ENCODE assay signal across 19 cellular contexts in the genomic region with DNA sequence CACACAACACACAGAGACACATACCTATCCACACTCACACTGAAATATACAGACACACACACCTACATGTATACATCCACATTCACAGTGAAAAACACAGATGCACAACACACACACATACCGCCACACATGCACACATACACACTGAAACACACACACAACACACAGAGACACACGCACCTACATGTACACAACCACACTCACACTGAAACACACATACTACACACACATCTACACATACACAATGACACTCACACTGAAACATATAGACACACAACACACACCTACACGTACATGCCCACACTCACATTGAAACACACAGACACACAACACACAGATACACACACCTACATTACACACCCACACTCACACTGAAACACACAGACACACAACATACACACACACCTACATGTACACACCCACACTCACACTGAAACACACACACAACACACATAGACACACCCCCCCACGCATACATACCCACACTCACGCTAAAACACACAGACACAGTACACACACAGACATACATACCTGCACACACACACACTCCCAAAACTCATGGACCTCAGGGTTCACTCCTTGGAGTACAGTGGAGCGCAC. TPM values are rescaled to one million over a fixed set of nuclear protein-coding genes. Genes with fewer than 3 reads are reported as not detected.
DNase-seq lines count a peak whose midpoint lies in the region; ATAC-seq, FAIRE-seq and TF ChIP-seq lines count a peak whose summit lies in the region.
"Had no signal": no experiment of that assay in that cellular context is flagged by ENCODE, and none has a peak within 500 bp of the region (broad histone marks: within the 10 kb centered on the region; RNA-seq: fewer than 3 reads in every experiment).

No MANE protein-coding gene starts in this region.

- H2BK5ac ChIP-seq in IMR-90 (ENCODE audit: low read depth, low read length, poor library complexity, severe bottlenecking), result peak overlapping the region; percentile 63

- no peak overlapping the region for H3K9ac ChIP-seq in HepG2 (ENCODE audit: insufficient read depth, low read depth, low read length)
- no peak overlapping the region for H3K9ac ChIP-seq in IMR-90 (ENCODE audit: low read depth, low read length)
- no peak overlapping the region for H3K9ac ChIP-seq in keratinocyte (ENCODE audit: control insufficient read depth, extremely low read depth, insufficient read depth, low read length)
- H3K9ac ChIP-seq: BLaER1 treated with 17β-estradiol and CSF1 and Interleukin-3, amounts not matched to agents 10 nM and 100 nM had no signal

- H4K20me1 ChIP-seq in HepG2 (ENCODE audit: insufficient read depth, low read length) (no peaks in the 10 kb centered on the region), IMR-90 (ENCODE audit: insufficient read depth, low read length) (no peaks in the 10 kb centered on the region), keratinocyte (ENCODE audit: control insufficient read depth, extremely low read depth, insufficient read depth, low read length) (no peaks in the 10 kb centered on the region)
- H4K20me1 ChIP-seq: BLaER1 treated with 17β-estradiol and CSF1 and Interleukin-3, amounts not matched to agents 10 nM and 100 nM had no signal

- no peaks in the 10 kb centered on the region for H3K79me1 ChIP-seq in IMR-90 (ENCODE audit: low read depth in 1 of 2, low read length in 2 of 2)

- 61% methylated on average over 6 of the region's 6 CpGs for WGBS in HepG2 (ENCODE audit: low lambda C conversion rate)
- 91% methylated on average over 6 of the region's 6 CpGs for WGBS in right lobe of liver (ENCODE audit: insufficient coverage, low coverage, low lambda C conversion rate, missing lambda C conversion rate)
- 94% methylated on average over 3 of the region's 6 CpGs; no CpG with 5 or more reads in 1 of the 2 experiments for WGBS in IMR-90 (ENCODE audit: extremely low coverage in 2 of 2, insufficient read length in 1 of 2), 2 experiments

- H3K27ac ChIP-seq in HepG2 (ENCODE audit: extremely low read length, insufficient read depth, low read length) (no peak overlapping the region), right lobe of liver (no peak overlapping the region), IMR-90 (ENCODE audit: insufficient read depth, low read length) (no peak overlapping the region), keratinocyte (ENCODE audit: control insufficient read depth, insufficient read depth, low read length) (no peak overlapping the region)
- H3K27ac ChIP-seq: 22Rv1; BLaER1 treated with 17β-estradiol and CSF1 and Interleukin-3, amounts not matched to agents 10 nM and 100 nM; HL-60 had no signal

- H3K9me1 ChIP-seq in IMR-90 (ENCODE audit: insufficient read depth, low read length), result no peaks in the 10 kb centered on the region; the same call in 1 of the 2 replicates
- H3K9me1 ChIP-seq in keratinocyte (ENCODE audit: control insufficient read depth, extremely low read depth, insufficient read depth, low read length), result peaks cover 3% of the 10 kb centered on the region

- POLR2A ChIA-PET in HepG2 (lab: Yijun Ruan, JAX), result no interaction called here
- POLR2A ChIA-PET in IMR-90 (lab: Charles Lee; ENCODE audit: unreplicated experiment), result no interaction called here

- H3K14ac ChIP-seq in IMR-90 (replicated peaks; ENCODE audit: low read depth, low read length), result no peak overlapping the region

- BruUV-seq in HepG2 (replicated peaks; lab: Mats Ljungman, UMichigan) (no TSS peak), IMR-90 (replicated peaks; lab: Mats Ljungman, UMichigan) (no TSS peak)

- no peak overlapping the region for H3K4ac ChIP-seq in IMR-90 (ENCODE audit: low read depth, low read length)

- TF ChIP-seq POLR2A in HepG2 (IDR thresholded peaks at IDR 0.05; ENCODE audit: insufficient read depth in 1 of 2, low read depth in 2 of 2, low read length in 2 of 2) (no peak), right lobe of liver (IDR thresholded peaks at IDR 0.05) (no peak), IMR-90 (IDR thresholded peaks at IDR 0.05; ENCODE audit: low read depth, low read length) (no peak), GM18505 (IDR thresholded peaks at IDR 0.05; ENCODE audit: borderline replicate concordance, extremely low read depth, insufficient read depth, insufficient read length) (no peak)

- ATAC-seq in HepG2 (no peak), right lobe of liver (no peak), IMR-90 (ENCODE audit: low read depth) (no peak), HG02623 (IDR thresholded peaks at IDR 0.05; ENCODE audit: unreplicated experiment) (no peak), HG03442 (IDR thresholded peaks at IDR 0.05; ENCODE audit: unreplicated experiment) (no peak), GM18505 (IDR thresholded peaks at IDR 0.05; ENCODE audit: unreplicated experiment) (no peak)

- no peak overlapping the region for H3K4me3 ChIP-seq in HepG2 (replicated peaks in 1 of 3; ENCODE audit: insufficient read depth in 1 of 3, low read depth in 2 of 3, low read length in 3 of 3)
- H3K4me3 ChIP-seq in right lobe of liver, result no peak overlapping the region
- H3K4me3 ChIP-seq in IMR-90 (ENCODE audit: insufficient read depth, low read depth, low read length), result no peak overlapping the region
- no peak overlapping the region for H3K4me3 ChIP-seq in keratinocyte (ENCODE audit: control insufficient read depth in 2 of 3, extremely low read depth in 1 of 3, insufficient read depth in 2 of 3, low read depth in 1 of 3, low read length in 3 of 3)
- H3K4me3 ChIP-seq: BLaER1 treated with 17β-estradiol and CSF1 and Interleukin-3, amounts not matched to agents 10 nM and 100 nM had no signal

- no peak overlapping the region for H3K4me2 ChIP-seq in HepG2 (ENCODE audit: low read depth, low read length)
- no peak overlapping the region for H3K4me2 ChIP-seq in IMR-90 (ENCODE audit: low read depth, low read length)
- no peak overlapping the region for H3K4me2 ChIP-seq in keratinocyte (ENCODE audit: control insufficient read depth, extremely low read depth, insufficient read depth, low read depth, low read length)

- H4K5ac ChIP-seq in IMR-90 (ENCODE audit: low read depth, low read length), result no peak overlapping the region

- H3K9me3 ChIP-seq in HepG2 (ENCODE audit: low read length) (no peaks in the 10 kb centered on the region), right lobe of liver (no peaks in the 10 kb centered on the region), IMR-90 (ENCODE audit: control insufficient read depth, insufficient read depth, low read length) (no peaks in the 10 kb centered on the region), keratinocyte (ENCODE audit: control insufficient read depth, low read depth, low read length) (no peaks in the 10 kb centered on the region)

- no peak overlapping the region for H3K56ac ChIP-seq in IMR-90 (ENCODE audit: extremely low read depth, insufficient read depth, low read length)

- no peak overlapping the region for H3K18ac ChIP-seq in IMR-90 (ENCODE audit: low read depth, low read length)

- CTCF ChIA-PET in HepG2 (lab: Yijun Ruan, JAX; ENCODE audit: low intra/inter-chr PET ratio, low total read pairs) (no interaction called here), IMR-90 (lab: Yijun Ruan, JAX) (no interaction called here)

- no peak overlapping the region for H2BK20ac ChIP-seq in IMR-90 (ENCODE audit: low read depth, low read length)

- TF ChIP-seq RAD21 in HepG2 (CRISPR knock-in tag; IDR thresholded peaks at IDR 0.05) (no peak), IMR-90 (IDR thresholded peaks at IDR 0.05; ENCODE audit: low read length) (no peak)

- no peak overlapping the region for H2AK9ac ChIP-seq in IMR-90 (replicated peaks; ENCODE audit: low read depth, low read length, poor library complexity)

- H3K27me3 ChIP-seq in HepG2 (ENCODE audit: control insufficient read depth in 1 of 2, insufficient read depth in 2 of 2, low read length in 2 of 2), result peaks cover 5 to 47% of the 10 kb centered on the region in 2 experiments; a peak in 3 of 5 replicates
- no peaks in the 10 kb centered on the region for H3K27me3 ChIP-seq in right lobe of liver
- peaks cover 7% of the 10 kb centered on the region for H3K27me3 ChIP-seq in IMR-90 (ENCODE audit: control insufficient read depth, insufficient read depth, low read length)
- H3K27me3 ChIP-seq in keratinocyte (ENCODE audit: control insufficient read depth, extremely low read depth, insufficient read depth, low read length), result no peaks in the 10 kb centered on the region
- H3K27me3 ChIP-seq: BLaER1 treated with 17β-estradiol and CSF1 and Interleukin-3, amounts not matched to agents 10 nM and 100 nM had no signal

- intact Hi-C loops in HepG2 (cut with micrococcal nuclease; ENCODE audit: unreplicated experiment), result no loop called here
- intact Hi-C loops in right lobe of liver (cut with DNase I), result no loop called here
- intact Hi-C loops in IMR-90 (cut with micrococcal nuclease), result no loop called here

- dilution Hi-C loops in IMR-90 (cut with HindIII; ENCODE audit: low sequenced_read_pairs, unreplicated experiment) (no loop called here), keratinocyte (cut with MboI; ENCODE audit: extremely low pct_ligation_motif_present, low sequenced_read_pairs) (no loop called here)

- DNase-seq in HepG2 (ENCODE audit: low spot score) (no peak), right lobe of liver (no peak), IMR-90 (no peak), keratinocyte (ENCODE audit: low read depth, low spot score) (no peak)
- DNase-seq: AML-193; CD4-positive, CD25-positive, alpha-beta regulatory T cell; DMS53; GOT3; HCEC 1CT; KG1 had no signal

- H3K79me2 ChIP-seq in HepG2 (ENCODE audit: insufficient read depth, low read length), result no peaks in the 10 kb centered on the region
- no peaks in the 10 kb centered on the region for H3K79me2 ChIP-seq in keratinocyte (ENCODE audit: control insufficient read depth, insufficient read depth, low read length)

- H3K4me1 ChIP-seq in HepG2 (ENCODE audit: insufficient read depth, low read length), result no peaks in the 10 kb centered on the region
- no peaks in the 10 kb centered on the region for H3K4me1 ChIP-seq in right lobe of liver
- no peaks in the 10 kb centered on the region for H3K4me1 ChIP-seq in IMR-90 (ENCODE audit: control insufficient read depth, insufficient read depth, low read length)
- no peaks in the 10 kb centered on the region for H3K4me1 ChIP-seq in keratinocyte (ENCODE audit: control insufficient read depth, extremely low read depth, insufficient read depth, low read length)

- no peak overlapping the region for H2AFZ ChIP-seq in HepG2 (ENCODE audit: low read length)
- H2AFZ ChIP-seq in IMR-90 (replicated peaks; ENCODE audit: low read length, poor library complexity), result no peak overlapping the region
- H2AFZ ChIP-seq in keratinocyte (ENCODE audit: control insufficient read depth, low read length), result peak overlapping the region; percentile 52

- no peak overlapping the region for H4K91ac ChIP-seq in IMR-90 (ENCODE audit: insufficient read depth, low read depth, low read length)

- no peak overlapping the region for H4K8ac ChIP-seq in IMR-90 (ENCODE audit: low read depth in 2 of 2, low read length in 2 of 2)

- no peak overlapping the region for H2BK120ac ChIP-seq in IMR-90 (ENCODE audit: low read depth, low read length)

- in situ Hi-C loops in HepG2 (cut with HindIII; ENCODE audit: extremely low pct_ligation_motif_present, low pct_unique_long_range_greater_than_20kb), result no loop called here
- in situ Hi-C loops in IMR-90 (cut with MboI; ENCODE audit: low sequenced_read_pairs), result no loop called here

- H3K36me3 ChIP-seq in HepG2 (replicated peaks in 1 of 2; ENCODE audit: control insufficient read depth in 1 of 2, insufficient read depth in 2 of 2, low read length in 2 of 2), result no peaks in the 10 kb centered on the region
- no peaks in the 10 kb centered on the region for H3K36me3 ChIP-seq in right lobe of liver
- no peaks in the 10 kb centered on the region for H3K36me3 ChIP-seq in IMR-90 (ENCODE audit: control insufficient read depth, insufficient read depth, low read length)
- H3K36me3 ChIP-seq in keratinocyte (ENCODE audit: control insufficient read depth in 2 of 2, extremely low read depth in 1 of 2, insufficient read depth in 2 of 2, low read length in 2 of 2), result no peaks in the 10 kb centered on the region
- H3K36me3 ChIP-seq: BLaER1 treated with 17β-estradiol and CSF1 and Interleukin-3, amounts not matched to agents 10 nM and 100 nM had no signal

- H2AK5ac ChIP-seq in IMR-90 (ENCODE audit: low read depth, low read length), result no peak overlapping the region

- no peak overlapping the region for H3K23ac ChIP-seq in IMR-90 (ENCODE audit: low read depth, low read length)

- TF ChIP-seq EP300 in HepG2 (IDR thresholded peaks at IDR 0.05; ENCODE audit: low read depth in 2 of 2, low read length in 2 of 2), result no peak
- TF ChIP-seq EP300 in HepG2 (CRISPR knock-in tag; IDR thresholded peaks at IDR 0.05; ENCODE audit: borderline replicate concordance), result no peak

- FAIRE-seq in HepG2 (lab: Jason Lieb, UNC), result peak; percentile 50
- FAIRE-seq in keratinocyte (lab: Jason Lieb, UNC), result peak; percentile 43
- FAIRE-seq: GM19239 had no signal

- TF ChIP-seq CTCF in HepG2 (CRISPR knock-in tag; IDR thresholded peaks at IDR 0.05) (no peak), right lobe of liver (IDR thresholded peaks at IDR 0.05) (no peak), IMR-90 (conservative IDR thresholded peaks at IDR 0.05; ENCODE audit: low read depth, low read length) (no peak), keratinocyte (optimal IDR thresholded peaks at IDR 0.05 in 1 of 3, IDR thresholded peaks at IDR 0.05 in 1 of 3, conservative IDR thresholded peaks at IDR 0.05 in 1 of 3; ENCODE audit: extremely low read depth in 1 of 3, insufficient read depth in 2 of 3, low read length in 3 of 3) (no peak)

- H2BK15ac ChIP-seq in IMR-90 (ENCODE audit: low read depth, low read length), result no peak overlapping the region

RNA-seq across cellular contexts. Expression of a gene that starts 1.4 kb away (rescaled TPM):
- total RNA-seq in HepG2 (2016; rRNA removed; fragmentation: Illumina TruSeq; extraction: Trizol) (not detected in 2 replicates), right lobe of liver (not detected), IMR-90 (2012; rRNA removed) (not detected in 2 replicates)
- total RNA-seq in HepG2 (2016; cell fraction: cytosol; rRNA removed; fragmentation: Illumina TruSeq; extraction: Trizol; ENCODE audit: low read depth), result not detected in 2 replicates
- total RNA-seq in HepG2 (2016; cell fraction: insoluble cytoplasmic fraction; rRNA removed; fragmentation: Illumina TruSeq; extraction: Trizol), result not detected in 2 replicates
- total RNA-seq in HepG2 (2016; cell fraction: membrane; rRNA removed; fragmentation: Illumina TruSeq; extraction: Trizol), result not detected in 2 replicates
- not detected in 2 replicates for total RNA-seq in HepG2 (2016; cell fraction: nucleus; rRNA removed; fragmentation: Illumina TruSeq; extraction: Trizol)
- polyA plus RNA-seq in HepG2 (2011; rRNA removed) (not detected in 2 replicates), IMR-90 (2012; rRNA removed) (not detected in 2 replicates), keratinocyte (not detected in 3 replicates)
- not detected in 2 replicates for polyA plus RNA-seq in HepG2 (2011; cell fraction: cytosol; rRNA removed)
- polyA plus RNA-seq in HepG2 (2011; cell fraction: nucleus; rRNA removed), result not detected in 2 replicates
- polyA plus RNA-seq in HepG2 (2012), result not detected in 2 replicates
- not detected in 2 replicates for polyA plus RNA-seq in HepG2 (2016; cell fraction: cytosol; fragmentation: Illumina TruSeq; extraction: Trizol; ENCODE audit: low read depth)
- not detected in 2 replicates for polyA plus RNA-seq in HepG2 (2016; cell fraction: insoluble cytoplasmic fraction; fragmentation: Illumina TruSeq; extraction: Trizol; ENCODE audit: low read depth)
- polyA plus RNA-seq in HepG2 (2016; cell fraction: membrane; fragmentation: Illumina TruSeq; extraction: Trizol; ENCODE audit: low read depth), result not detected in 2 replicates
- not detected in 2 replicates for polyA plus RNA-seq in HepG2 (2016; cell fraction: nucleus; fragmentation: Illumina TruSeq; extraction: Trizol; ENCODE audit: insufficient read depth, low read depth)
- not detected in 2 replicates for polyA minus RNA-seq in HepG2 (2011; rRNA and poly(A)+ RNA removed; ENCODE audit: low replicate concordance)
- not detected in 2 replicates for polyA minus RNA-seq in HepG2 (2011; cell fraction: cytosol; rRNA and poly(A)+ RNA removed)
- polyA minus RNA-seq in HepG2 (2011; cell fraction: nucleus; rRNA and poly(A)+ RNA removed), result not detected in 2 replicates
- polyA plus RNA-seq in IMR-90 (2012; cell fraction: cytosol; rRNA removed), result not detected in 2 replicates
- polyA plus RNA-seq in IMR-90 (2012; cell fraction: nucleus; rRNA removed; ENCODE audit: low replicate concordance), result not detected in 2 replicates
- polyA plus RNA-seq in keratinocyte (2011; ENCODE audit: low read depth), result not detected
- not detected in 2 replicates for polyA plus RNA-seq in keratinocyte (2011; cell fraction: cytosol; rRNA removed)
- not detected in 2 replicates for polyA plus RNA-seq in keratinocyte (2011; cell fraction: nucleus; rRNA removed)
- polyA plus RNA-seq in keratinocyte (2012; ENCODE audit: low replicate concordance), result not detected in 2 replicates
- polyA minus RNA-seq in keratinocyte, result not detected in 3 replicates
- polyA minus RNA-seq in keratinocyte (2011; cell fraction: cytosol; rRNA and poly(A)+ RNA removed), result not detected
- not detected in 2 replicates for polyA minus RNA-seq in keratinocyte (2011; cell fraction: nucleus; rRNA and poly(A)+ RNA removed)
- total RNA-seq: CD4-positive, CD25-positive, alpha-beta regulatory T cell; LHCN-M2 had no signal
- polyA plus RNA-seq: CD4-positive, CD25-positive, alpha-beta regulatory T cell; IgD-negative memory B cell had no signal

RNA-seq across cellular contexts. Expression of a gene that starts 14.6 kb away (rescaled TPM):
- total RNA-seq in HepG2 (2016; rRNA removed; fragmentation: Illumina TruSeq; extraction: Trizol) (not detected in 2 replicates), right lobe of liver (not detected), IMR-90 (2012; rRNA removed) (not detected in 2 replicates)
- not detected in 2 replicates for total RNA-seq in HepG2 (2016; cell fraction: cytosol; rRNA removed; fragmentation: Illumina TruSeq; extraction: Trizol; ENCODE audit: low read depth)
- total RNA-seq in HepG2 (2016; cell fraction: insoluble cytoplasmic fraction; rRNA removed; fragmentation: Illumina TruSeq; extraction: Trizol), result not detected in 2 replicates
- not detected in 2 replicates for total RNA-seq in HepG2 (2016; cell fraction: membrane; rRNA removed; fragmentation: Illumina TruSeq; extraction: Trizol)
- total RNA-seq in HepG2 (2016; cell fraction: nucleus; rRNA removed; fragmentation: Illumina TruSeq; extraction: Trizol), result not detected in 2 replicates
- polyA plus RNA-seq in HepG2 (2011; rRNA removed) (not detected in 2 replicates), IMR-90 (2012; rRNA removed) (not detected in 2 replicates), keratinocyte (not detected in 3 replicates)
- not detected in 2 replicates for polyA plus RNA-seq in HepG2 (2011; cell fraction: cytosol; rRNA removed)
- polyA plus RNA-seq in HepG2 (2011; cell fraction: nucleus; rRNA removed), result not detected in 2 replicates
- polyA plus RNA-seq in HepG2 (2012), result not detected in 2 replicates
- not detected in 2 replicates for polyA plus RNA-seq in HepG2 (2016; cell fraction: cytosol; fragmentation: Illumina TruSeq; extraction: Trizol; ENCODE audit: low read depth)
- polyA plus RNA-seq in HepG2 (2016; cell fraction: insoluble cytoplasmic fraction; fragmentation: Illumina TruSeq; extraction: Trizol; ENCODE audit: low read depth), result not detected in 2 replicates
- not detected in 2 replicates for polyA plus RNA-seq in HepG2 (2016; cell fraction: membrane; fragmentation: Illumina TruSeq; extraction: Trizol; ENCODE audit: low read depth)
- not detected in 2 replicates for polyA plus RNA-seq in HepG2 (2016; cell fraction: nucleus; fragmentation: Illumina TruSeq; extraction: Trizol; ENCODE audit: insufficient read depth, low read depth)
- not detected in 2 replicates for polyA minus RNA-seq in HepG2 (2011; rRNA and poly(A)+ RNA removed; ENCODE audit: low replicate concordance)
- not detected in 2 replicates for polyA minus RNA-seq in HepG2 (2011; cell fraction: cytosol; rRNA and poly(A)+ RNA removed)
- polyA minus RNA-seq in HepG2 (2011; cell fraction: nucleus; rRNA and poly(A)+ RNA removed), result not detected in 2 replicates
- polyA plus RNA-seq in IMR-90 (2012; cell fraction: cytosol; rRNA removed), result not detected in 2 replicates
- polyA plus RNA-seq in IMR-90 (2012; cell fraction: nucleus; rRNA removed; ENCODE audit: low replicate concordance), result not detected in 2 replicates
- not detected for polyA plus RNA-seq in keratinocyte (2011; ENCODE audit: low read depth)
- polyA plus RNA-seq in keratinocyte (2011; cell fraction: cytosol; rRNA removed), result not detected in 2 replicates
- polyA plus RNA-seq in keratinocyte (2011; cell fraction: nucleus; rRNA removed), result 0.52 TPM in 1 of 2 replicates, not detected in the other
- not detected in 2 replicates for polyA plus RNA-seq in keratinocyte (2012; ENCODE audit: low replicate concordance)
- polyA minus RNA-seq in keratinocyte, result not detected in 3 replicates
- polyA minus RNA-seq in keratinocyte (2011; cell fraction: cytosol; rRNA and poly(A)+ RNA removed), result not detected
- not detected in 2 replicates for polyA minus RNA-seq in keratinocyte (2011; cell fraction: nucleus; rRNA and poly(A)+ RNA removed)
- total RNA-seq: CD4-positive, CD25-positive, alpha-beta regulatory T cell; LHCN-M2 had no signal
- polyA plus RNA-seq: CD4-positive, CD25-positive, alpha-beta regulatory T cell; IgD-negative memory B cell had no signal

RNA-seq across cellular contexts. Expression of a gene that starts 32.8 kb away (rescaled TPM):
- total RNA-seq in HepG2 (2016; rRNA removed; fragmentation: Illumina TruSeq; extraction: Trizol), result 9.5 and 15.2 TPM in 2 replicates
- 5.7 and 8.3 TPM in 2 replicates for total RNA-seq in HepG2 (2016; cell fraction: cytosol; rRNA removed; fragmentation: Illumina TruSeq; extraction: Trizol; ENCODE audit: low read depth)
- total RNA-seq in HepG2 (2016; cell fraction: insoluble cytoplasmic fraction; rRNA removed; fragmentation: Illumina TruSeq; extraction: Trizol), result 9.4 and 13.7 TPM in 2 replicates
- total RNA-seq in HepG2 (2016; cell fraction: membrane; rRNA removed; fragmentation: Illumina TruSeq; extraction: Trizol), result 5.0 and 5.2 TPM in 2 replicates
- total RNA-seq in HepG2 (2016; cell fraction: nucleus; rRNA removed; fragmentation: Illumina TruSeq; extraction: Trizol), result 31.9 and 36.9 TPM in 2 replicates
- 16.1 and 16.3 TPM in 2 replicates for polyA plus RNA-seq in HepG2 (2011; rRNA removed)
- 3.3 and 5.9 TPM in 2 replicates for polyA plus RNA-seq in HepG2 (2011; cell fraction: cytosol; rRNA removed)
- 32.8 and 44.6 TPM in 2 replicates for polyA plus RNA-seq in HepG2 (2011; cell fraction: nucleus; rRNA removed)
- polyA plus RNA-seq in HepG2 (2012), result 17.1 and 18.6 TPM in 2 replicates
- 0.59 and 0.69 TPM in 2 replicates for polyA plus RNA-seq in HepG2 (2016; cell fraction: cytosol; fragmentation: Illumina TruSeq; extraction: Trizol; ENCODE audit: low read depth)
- 9.7 and 10.6 TPM in 2 replicates for polyA plus RNA-seq in HepG2 (2016; cell fraction: insoluble cytoplasmic fraction; fragmentation: Illumina TruSeq; extraction: Trizol; ENCODE audit: low read depth)
- polyA plus RNA-seq in HepG2 (2016; cell fraction: membrane; fragmentation: Illumina TruSeq; extraction: Trizol; ENCODE audit: low read depth), result 2.0 and 2.7 TPM in 2 replicates
- polyA plus RNA-seq in HepG2 (2016; cell fraction: nucleus; fragmentation: Illumina TruSeq; extraction: Trizol; ENCODE audit: insufficient read depth, low read depth), result 41.0 and 41.3 TPM in 2 replicates
- 6.7 and 8.6 TPM in 2 replicates for polyA minus RNA-seq in HepG2 (2011; rRNA and poly(A)+ RNA removed; ENCODE audit: low replicate concordance)
- polyA minus RNA-seq in HepG2 (2011; cell fraction: cytosol; rRNA and poly(A)+ RNA removed), result 2.5 and 5.2 TPM in 2 replicates
- polyA minus RNA-seq in HepG2 (2011; cell fraction: nucleus; rRNA and poly(A)+ RNA removed), result 82.9 and 91.0 TPM in 2 replicates
- 1 to 10 TPM; 3.2 to 5.8 (median 4.9) TPM for total RNA-seq in right lobe of liver
- total RNA-seq in IMR-90 (2012; rRNA removed), result 3.9 and 5.2 TPM in 2 replicates
- 2.8 and 4.4 TPM in 2 replicates for polyA plus RNA-seq in IMR-90 (2012; rRNA removed)
- polyA plus RNA-seq in IMR-90 (2012; cell fraction: cytosol; rRNA removed), result 0.96 and 1.2 TPM in 2 replicates
- 6.0 and 19.9 TPM in 2 replicates for polyA plus RNA-seq in IMR-90 (2012; cell fraction: nucleus; rRNA removed; ENCODE audit: low replicate concordance)
- polyA plus RNA-seq in keratinocyte, result 3.7 to 11.6 TPM (median 9.5 TPM) in 3 replicates
- 3.4 TPM for polyA plus RNA-seq in keratinocyte (2011; ENCODE audit: low read depth)
- polyA plus RNA-seq in keratinocyte (2011; cell fraction: cytosol; rRNA removed), result 2.6 and 4.6 TPM in 2 replicates
- 15.4 and 21.1 TPM in 2 replicates for polyA plus RNA-seq in keratinocyte (2011; cell fraction: nucleus; rRNA removed)
- polyA plus RNA-seq in keratinocyte (2012; ENCODE audit: low replicate concordance), result 2.7 and 5.5 TPM in 2 replicates
- polyA minus RNA-seq in keratinocyte, result 0.79 to 8.0 TPM (median 5.6 TPM) in 3 replicates
- polyA minus RNA-seq in keratinocyte (2011; cell fraction: cytosol; rRNA and poly(A)+ RNA removed), result 1.9 TPM
- polyA minus RNA-seq in keratinocyte (2011; cell fraction: nucleus; rRNA and poly(A)+ RNA removed), result 6.6 and 14.2 TPM in 2 replicates

RNA-seq across cellular contexts. Expression of a gene that starts 36.9 kb away (rescaled TPM):
- total RNA-seq in HepG2 (2016; rRNA removed; fragmentation: Illumina TruSeq; extraction: Trizol) (not detected in 2 replicates), right lobe of liver (not detected), IMR-90 (2012; rRNA removed) (not detected in 2 replicates)
- total RNA-seq in HepG2 (2016; cell fraction: cytosol; rRNA removed; fragmentation: Illumina TruSeq; extraction: Trizol; ENCODE audit: low read depth), result not detected in 2 replicates
- not detected in 2 replicates for total RNA-seq in HepG2 (2016; cell fraction: insoluble cytoplasmic fraction; rRNA removed; fragmentation: Illumina TruSeq; extraction: Trizol)
- total RNA-seq in HepG2 (2016; cell fraction: membrane; rRNA removed; fragmentation: Illumina TruSeq; extraction: Trizol), result not detected in 2 replicates
- total RNA-seq in HepG2 (2016; cell fraction: nucleus; rRNA removed; fragmentation: Illumina TruSeq; extraction: Trizol), result not detected in 2 replicates
- polyA plus RNA-seq in HepG2 (2011; rRNA removed) (not detected in 2 replicates), IMR-90 (2012; rRNA removed) (not detected in 2 replicates), keratinocyte (not detected in 3 replicates)
- not detected in 2 replicates for polyA plus RNA-seq in HepG2 (2011; cell fraction: cytosol; rRNA removed)
- not detected in 2 replicates for polyA plus RNA-seq in HepG2 (2011; cell fraction: nucleus; rRNA removed)
- not detected in 2 replicates for polyA plus RNA-seq in HepG2 (2012)
- not detected in 2 replicates for polyA plus RNA-seq in HepG2 (2016; cell fraction: cytosol; fragmentation: Illumina TruSeq; extraction: Trizol; ENCODE audit: low read depth)
- polyA plus RNA-seq in HepG2 (2016; cell fraction: insoluble cytoplasmic fraction; fragmentation: Illumina TruSeq; extraction: Trizol; ENCODE audit: low read depth), result not detected in 2 replicates
- not detected in 2 replicates for polyA plus RNA-seq in HepG2 (2016; cell fraction: membrane; fragmentation: Illumina TruSeq; extraction: Trizol; ENCODE audit: low read depth)
- polyA plus RNA-seq in HepG2 (2016; cell fraction: nucleus; fragmentation: Illumina TruSeq; extraction: Trizol; ENCODE audit: insufficient read depth, low read depth), result not detected in 2 replicates
- not detected in 2 replicates for polyA minus RNA-seq in HepG2 (2011; rRNA and poly(A)+ RNA removed; ENCODE audit: low replicate concordance)
- not detected in 2 replicates for polyA minus RNA-seq in HepG2 (2011; cell fraction: cytosol; rRNA and poly(A)+ RNA removed)
- polyA minus RNA-seq in HepG2 (2011; cell fraction: nucleus; rRNA and poly(A)+ RNA removed), result not detected in 2 replicates
- polyA plus RNA-seq in IMR-90 (2012; cell fraction: cytosol; rRNA removed), result not detected in 2 replicates
- not detected in 2 replicates for polyA plus RNA-seq in IMR-90 (2012; cell fraction: nucleus; rRNA removed; ENCODE audit: low replicate concordance)
- not detected for polyA plus RNA-seq in keratinocyte (2011; ENCODE audit: low read depth)
- not detected in 2 replicates for polyA plus RNA-seq in keratinocyte (2011; cell fraction: cytosol; rRNA removed)
- not detected in 2 replicates for polyA plus RNA-seq in keratinocyte (2011; cell fraction: nucleus; rRNA removed)
- polyA plus RNA-seq in keratinocyte (2012; ENCODE audit: low replicate concordance), result not detected in 2 replicates
- polyA minus RNA-seq in keratinocyte, result not detected in 3 replicates
- polyA minus RNA-seq in keratinocyte (2011; cell fraction: cytosol; rRNA and poly(A)+ RNA removed), result not detected
- not detected in 2 replicates for polyA minus RNA-seq in keratinocyte (2011; cell fraction: nucleus; rRNA and poly(A)+ RNA removed)
- total RNA-seq: CD4-positive, CD25-positive, alpha-beta regulatory T cell; LHCN-M2 had no signal
- polyA plus RNA-seq: CD4-positive, CD25-positive, alpha-beta regulatory T cell; IgD-negative memory B cell had no signal
